8 cellular contexts compared by ENCODE assay signal in genomic region chr16:88456356-88457292, GRCh38. TPM values are rescaled to one million over a fixed set of nuclear protein-coding genes. Genes with fewer than 3 reads are reported as not detected.
DNase-seq lines count a peak whose midpoint lies in the region; ATAC-seq and TF ChIP-seq lines count a peak whose summit lies in the region.

No MANE protein-coding gene starts in this region.

- peak; percentile 2 for TF ChIP-seq CTCF in GM06990 (IDR thresholded peaks at IDR 0.05; ENCODE audit: insufficient read depth, low read length, poor library complexity, severe bottlenecking)
- no peak for TF ChIP-seq CTCF in body of pancreas (IDR thresholded peaks at IDR 0.05)
- no peak for TF ChIP-seq CTCF in uterus (IDR thresholded peaks at IDR 0.05)

- no peak overlapping the region for H2BK120ac ChIP-seq in neuronal stem cell (ENCODE audit: low read depth, low read length)

- H2AFZ ChIP-seq in neuronal stem cell (ENCODE audit: low read length) = peak overlapping the region; percentile 98

- H2BK15ac ChIP-seq in neuronal stem cell (ENCODE audit: low read length) = peak overlapping the region; percentile 60

- no peak for DNase-seq in GM06990 (ENCODE audit: extremely low read depth, insufficient read length)
- peak in 3 of 5 donors; percentile 32 to 47 (median 46) for DNase-seq in T-helper 1 cell
- peak in 2 of 4 donors; percentile 11 to 62 for DNase-seq in body of pancreas
- DNase-seq in neuronal stem cell (ENCODE audit: low spot score) = no peak
- DNase-seq in uterus = no peak
- no peak for DNase-seq in left lobe of liver (ENCODE audit: low spot score)
- DNase-seq in occipital lobe (lab: John Stamatoyannopoulos, UW) = no peak
- DNase-seq in iPS-NIHi7 (ENCODE audit: extremely low spot score) = no peak

- peak overlapping the region; percentile 57 for H3K9ac ChIP-seq in neuronal stem cell (ENCODE audit: low read depth, low read length, poor library complexity)

- TF ChIP-seq POLR2A in body of pancreas (IDR thresholded peaks at IDR 0.05) (no peak), uterus (IDR thresholded peaks at IDR 0.05) (no peak)

- H3K36me3 ChIP-seq in GM06990 (ENCODE audit: control insufficient read depth, insufficient read depth, low read length) = no peaks in the 10 kb centered on the region
- H3K36me3 ChIP-seq in body of pancreas (replicated peaks in 1 of 2; ENCODE audit: insufficient read depth in 1 of 2, low read depth in 2 of 2) = no peaks in the 10 kb centered on the region
- no peaks in the 10 kb centered on the region for H3K36me3 ChIP-seq in neuronal stem cell (replicated peaks in 1 of 2; ENCODE audit: control insufficient read depth in 2 of 2, insufficient read depth in 2 of 2, low read length in 2 of 2)
- H3K36me3 ChIP-seq in uterus = no peaks in the 10 kb centered on the region

- no peaks in the 10 kb centered on the region for H3K27me3 ChIP-seq in GM06990 (replicated peaks; ENCODE audit: control insufficient read depth, insufficient read depth, low read length)
- no peaks in the 10 kb centered on the region for H3K27me3 ChIP-seq in body of pancreas
- peaks cover 6 to 47% (median 14%) of the 10 kb centered on the region in 3 experiments for H3K27me3 ChIP-seq in neuronal stem cell (ENCODE audit: control insufficient read depth in 3 of 3, insufficient read depth in 3 of 3, low read depth in 1 of 3, low read length in 3 of 3)
- H3K27me3 ChIP-seq in uterus = peaks cover 0 to 8% of the 10 kb centered on the region in 2 donors

- no peak overlapping the region for H3K4ac ChIP-seq in neuronal stem cell (ENCODE audit: low read length)

- H3K79me1 ChIP-seq in neuronal stem cell (ENCODE audit: low read depth, low read length) = peaks cover 9% of the 10 kb centered on the region

- H3K4me2 ChIP-seq in neuronal stem cell (ENCODE audit: insufficient read depth, low read length, poor library complexity, severe bottlenecking) = peak overlapping the region; percentile 95

- H2BK12ac ChIP-seq in neuronal stem cell (ENCODE audit: low read length) = peak overlapping the region; percentile 43

- peak overlapping the region; percentile 37 for H3K23ac ChIP-seq in neuronal stem cell (ENCODE audit: low read depth, low read length, poor library complexity)

- H3K9me3 ChIP-seq in body of pancreas (no peaks in the 10 kb centered on the region), neuronal stem cell (replicated peaks in 1 of 2; ENCODE audit: control insufficient read depth in 2 of 2, insufficient read depth in 1 of 2, low read depth in 1 of 2, low read length in 2 of 2) (no peaks in the 10 kb centered on the region), uterus (no peaks in the 10 kb centered on the region)

- H3K27ac ChIP-seq in body of pancreas = peak overlapping the region; percentile 67 to 87 (median 72)
- H3K27ac ChIP-seq in neuronal stem cell (replicated peaks; ENCODE audit: low read length) = no peak overlapping the region
- no peak overlapping the region for H3K27ac ChIP-seq in uterus

- peak overlapping the region; percentile 67 for H3K14ac ChIP-seq in neuronal stem cell (ENCODE audit: low read length)

- H2AK5ac ChIP-seq in neuronal stem cell (ENCODE audit: low read depth, low read length) = peak overlapping the region; percentile 90

- ATAC-seq in body of pancreas (no peak), left lobe of liver (no peak)

- H3K18ac ChIP-seq in neuronal stem cell (ENCODE audit: low read length) = peak overlapping the region; percentile 84

- H4K91ac ChIP-seq in neuronal stem cell (ENCODE audit: low read depth, low read length, poor library complexity) = no peak overlapping the region

- H3K4me1 ChIP-seq in body of pancreas (peaks cover 75% of the 10 kb centered on the region), neuronal stem cell (ENCODE audit: control insufficient read depth in 2 of 2, insufficient read depth in 1 of 2, low read depth in 1 of 2, low read length in 2 of 2) (peaks cover 20 to 21% of the 10 kb centered on the region in 2 donors), uterus (peaks cover 0 to 26% of the 10 kb centered on the region in 2 donors)

- intact Hi-C loops in body of pancreas (cut with DNase I) (no loop called here), uterus (cut with DNase I; ENCODE audit: low total_unique reads) (no loop called here)

- no peak overlapping the region for H4K8ac ChIP-seq in neuronal stem cell (ENCODE audit: low read depth, low read length)

- H2BK5ac ChIP-seq in neuronal stem cell (ENCODE audit: low read length) = no peak overlapping the region

- WGBS in body of pancreas, 2 donors = 43 to 51% methylated on average over 9 to 13 of the region's 14 CpGs
- WGBS in neuronal stem cell (ENCODE audit: extremely low coverage in 2 of 2, insufficient read length in 2 of 2, insufficient replicate concordance in 1 of 2), 2 donors = no CpG with 5 or more reads among the region's 14 CpGs

- H3K4me3 ChIP-seq in GM06990 (replicated peaks; ENCODE audit: low read depth, low read length) = peak overlapping the region; percentile 80
- no peak overlapping the region for H3K4me3 ChIP-seq in body of pancreas
- peak overlapping the region in 1 of 2 donors; percentile 59 for H3K4me3 ChIP-seq in neuronal stem cell (ENCODE audit: low read length in 2 of 2)
- H3K4me3 ChIP-seq in uterus = peak overlapping the region; percentile 40 to 44

RNA-seq across cellular contexts. Expression of gene ZFPM1, which starts 3.5 kb away (rescaled TPM):
- total RNA-seq in body of pancreas (10 to 100 TPM; 10.9 to 11.4 TPM), uterus (1 to 10 TPM in 2 of 4 donors, under 1 TPM in 2; under 0.01 to 6.9 (median 0.77) TPM), left lobe of liver (14.6 TPM), occipital lobe (1.2 TPM)
- polyA plus RNA-seq in neuronal stem cell (2013, experiment 1 of 2) = 3.8 TPM
- polyA plus RNA-seq in neuronal stem cell (2013, experiment 2 of 2) = 4.0 TPM

Comparison
In these comparisons a context has a peak if more than half of its experiments do, and no peak if none do; other contexts are left out.
1. DNase-seq: peak in T-helper 1 cell (3 of 5); none in GM06990 (single experiment), neuronal stem cell (single experiment), uterus (0 of 2), left lobe of liver (single experiment), occipital lobe (single experiment) and iPS-NIHi7 (single experiment).
2. H3K4me3 ChIP-seq: peak in GM06990 (single experiment) and uterus (2 of 2); none in body of pancreas (0 of 2).
3. H3K27ac ChIP-seq: peak in body of pancreas (4 of 4); none in neuronal stem cell (single experiment) and uterus (0 of 2).